Comparison of ENCODE assay signal across 11 cellular contexts in the genomic region with DNA sequence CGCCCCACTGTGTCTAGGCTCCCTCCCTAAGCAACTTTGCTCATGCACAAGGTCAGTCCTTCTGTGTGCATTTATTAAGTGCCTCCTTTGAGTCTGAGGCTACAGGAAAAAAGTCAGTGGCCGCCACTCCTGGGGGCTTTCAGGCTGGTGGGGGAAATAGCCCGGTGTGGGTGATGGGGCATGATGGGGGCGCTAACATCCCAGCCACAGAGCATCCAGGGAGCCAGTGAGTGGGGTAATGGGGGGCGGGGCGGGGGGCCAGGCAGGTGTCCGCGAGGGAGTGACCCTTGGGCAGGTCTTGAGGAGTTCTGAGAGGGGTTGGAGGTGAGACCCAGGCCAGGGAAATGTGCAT. TPM values are rescaled to one million over a fixed set of nuclear protein-coding genes. Genes with fewer than 3 reads are reported as not detected.
A peak's percentile ranks its signal among the peaks of the same experiment; 100 is the strongest.
DNase-seq lines count a peak whose midpoint lies in the region; FAIRE-seq and TF ChIP-seq lines count a peak whose summit lies in the region.
"Had no signal": no experiment of that assay in that cellular context is flagged by ENCODE, and none has a peak within 500 bp of the region (broad histone marks: within the 10 kb centered on the region; RNA-seq: fewer than 3 reads in every experiment).

No MANE protein-coding gene starts in this region.

- H3K27ac Mint-ChIP-seq in T-helper 2 cell treated with Interferon-gamma antibody and Interleukin-4, amounts not matched to agents 5 μg/mL and 100 μg/mL, for 36 hours: peak overlapping the region; percentile 78

- peaks cover 9% of the 10 kb centered on the region for H3K4me1 ChIP-seq in iPS-18a (ENCODE audit: control insufficient read depth, low read depth, low read length)
- H3K4me1 ChIP-seq in smooth muscle cell (ENCODE audit: low read depth): peaks cover 18% of the 10 kb centered on the region

- H4K20me1 ChIP-seq in smooth muscle cell (ENCODE audit: low read depth): no peaks in the 10 kb centered on the region

- WGBS in smooth muscle cell (ENCODE audit: low lambda C conversion rate): 76% methylated on average over 8 of the region's 8 CpGs

- H3K4me1 Mint-ChIP-seq in T-helper 2 cell treated with Interferon-gamma antibody and Interleukin-4, amounts not matched to agents 5 μg/mL and 100 μg/mL, for 36 hours (ENCODE audit: low read depth): peaks cover 30% of the 10 kb centered on the region

- H3K27ac ChIP-seq in WERI-Rb-1 (peak overlapping the region; percentile 37), iPS-18a (ENCODE audit: low read length) (no peak overlapping the region), smooth muscle cell (ENCODE audit: low read depth) (no peak overlapping the region)

- H3K4me3 ChIP-seq in WERI-Rb-1 (ENCODE audit: low read depth, low read length) (no peak overlapping the region; the same call in 1 of the 2 replicates), iPS-18a (ENCODE audit: low read length) (peak overlapping the region; percentile 43), smooth muscle cell (peak overlapping the region; percentile 29)

- H3K9me3 Mint-ChIP-seq in T-helper 2 cell treated with Interferon-gamma antibody and Interleukin-4, amounts not matched to agents 5 μg/mL and 100 μg/mL, for 36 hours: no peaks in the 10 kb centered on the region

- H3K4me3 Mint-ChIP-seq in T-helper 2 cell treated with Interferon-gamma antibody and Interleukin-4, amounts not matched to agents 5 μg/mL and 100 μg/mL, for 36 hours: peak overlapping the region; percentile 72

- TF ChIP-seq CTCF in WERI-Rb-1 (IDR thresholded peaks at IDR 0.05; ENCODE audit: low read depth, low read length) (no peak), smooth muscle cell (IDR thresholded peaks at IDR 0.05; ENCODE audit: borderline replicate concordance, insufficient read depth, poor library complexity, severe bottlenecking) (no peak)

- H3K36me3 ChIP-seq in WERI-Rb-1 (no peaks in the 10 kb centered on the region), iPS-18a (ENCODE audit: control insufficient read depth, low read depth, low read length) (no peaks in the 10 kb centered on the region), smooth muscle cell (ENCODE audit: low read depth) (no peaks in the 10 kb centered on the region)

- FAIRE-seq in frontal cortex (lab: Jason Lieb, UNC): no peak

- no peaks in the 10 kb centered on the region for H3K27me3 ChIP-seq in WERI-Rb-1 (ENCODE audit: insufficient read depth, low read depth, severe bottlenecking)
- H3K27me3 ChIP-seq in iPS-18a (ENCODE audit: control insufficient read depth, insufficient read depth, low read length): no peaks in the 10 kb centered on the region
- no peaks in the 10 kb centered on the region for H3K27me3 ChIP-seq in smooth muscle cell (ENCODE audit: low read depth)

- DNase-seq in T-helper 2 cell treated with Interferon-gamma antibody and Interleukin-4, amounts not matched to agents 5 μg/mL and 100 μg/mL, for 36 hours (ENCODE audit: low spot score): no peak
- DNase-seq in T-helper 2 cell: no peak
- no peak for DNase-seq in WERI-Rb-1
- no peak for DNase-seq in smooth muscle cell (lab: John Stamatoyannopoulos, UW; ENCODE audit: unreplicated experiment)
- DNase-seq in frontal cortex (ENCODE audit: low spot score in 2 of 2): no peak
- no peak for DNase-seq in NCI-H2171 (lab: John Stamatoyannopoulos, UW)
- DNase-seq in AML-193 (lab: John Stamatoyannopoulos, UW): no peak

- H3F3A ChIP-seq in smooth muscle cell (ENCODE audit: low read depth): peaks cover 14% of the 10 kb centered on the region

- peak overlapping the region; percentile 82 for H3K4me2 ChIP-seq in smooth muscle cell

- H3K36me3 Mint-ChIP-seq in T-helper 2 cell treated with Interferon-gamma antibody and Interleukin-4, amounts not matched to agents 5 μg/mL and 100 μg/mL, for 36 hours (ENCODE audit: low read depth): no peaks in the 10 kb centered on the region

- no peaks in the 10 kb centered on the region for H3K79me2 ChIP-seq in smooth muscle cell (ENCODE audit: low read depth)

- no peaks in the 10 kb centered on the region for H3K27me3 Mint-ChIP-seq in T-helper 2 cell treated with Interferon-gamma antibody and Interleukin-4, amounts not matched to agents 5 μg/mL and 100 μg/mL, for 36 hours (ENCODE audit: low read depth)

- no peaks in the 10 kb centered on the region for H3K9me3 ChIP-seq in WERI-Rb-1 (ENCODE audit: severe bottlenecking)
- no peaks in the 10 kb centered on the region for H3K9me3 ChIP-seq in iPS-18a (ENCODE audit: control insufficient read depth, low read depth, low read length)
- H3K9me3 ChIP-seq in smooth muscle cell (replicated peaks; ENCODE audit: low read depth): no peaks in the 10 kb centered on the region

- H3K9ac ChIP-seq in iPS-18a (ENCODE audit: low read length) (peak overlapping the region; percentile 38), smooth muscle cell (ENCODE audit: low read depth) (no peak overlapping the region)

- peak overlapping the region; percentile 69 for H2AFZ ChIP-seq in smooth muscle cell (ENCODE audit: low read depth)

RNA-seq across cellular contexts. Expression of a gene that starts 10.0 kb away (rescaled TPM):
- 30.9 and 59.8 TPM in 2 replicates for total RNA-seq in smooth muscle cell
- 42.8 and 46.7 TPM in 2 replicates for polyA plus RNA-seq in smooth muscle cell
- 23.6 TPM for total RNA-seq in frontal cortex

RNA-seq across cellular contexts. Expression of a gene that starts 28.6 kb away (rescaled TPM):
- total RNA-seq in smooth muscle cell (4.8 and 4.9 TPM in 2 replicates), frontal cortex (7.3 TPM)
- polyA plus RNA-seq in smooth muscle cell: 6.2 and 8.6 TPM in 2 replicates

RNA-seq across cellular contexts. Expression of a gene that starts 36.1 kb away (rescaled TPM):
- total RNA-seq in smooth muscle cell (14.9 and 20.7 TPM in 2 replicates), frontal cortex (27.3 TPM)
- 32.7 and 36.6 TPM in 2 replicates for polyA plus RNA-seq in smooth muscle cell

RNA-seq across cellular contexts. Expression of a gene that starts 43.9 kb away (rescaled TPM):
- 3.0 and 4.7 TPM in 2 replicates for total RNA-seq in smooth muscle cell
- polyA plus RNA-seq in smooth muscle cell: 1.7 and 5.9 TPM in 2 replicates
- total RNA-seq in frontal cortex: under 0.01 TPM

RNA-seq across cellular contexts. Expression of a gene that starts 47.3 kb away (rescaled TPM):
- total RNA-seq in smooth muscle cell: not detected in 2 replicates
- polyA plus RNA-seq in smooth muscle cell: 0.40 TPM in 1 of 2 replicates, not detected in the other
- not detected for total RNA-seq in frontal cortex
- total RNA-seq: A172, HT1080, omental fat pad had no signal
